Comparison of ENCODE assay signal across 14 cellular contexts in the genomic region with DNA sequence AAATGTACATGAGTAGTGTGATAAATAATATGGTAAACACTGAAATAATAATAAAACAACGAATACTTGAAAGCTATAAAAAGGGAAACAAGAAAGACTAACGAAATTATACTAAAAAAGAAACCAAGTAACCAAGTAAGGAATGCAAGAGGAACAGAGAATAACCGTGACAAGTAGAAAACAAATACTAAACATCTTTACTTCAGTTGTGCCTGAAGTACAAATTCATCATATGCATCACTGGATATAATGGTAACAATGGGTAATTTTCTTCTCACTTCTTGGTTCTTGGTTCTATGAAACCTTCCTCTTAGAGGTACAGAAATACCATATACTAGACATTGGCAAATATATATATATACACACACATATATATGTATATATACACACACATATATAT.
DNase-seq lines count a peak whose midpoint lies in the region; ATAC-seq, FAIRE-seq and TF ChIP-seq lines count a peak whose summit lies in the region.
"Had no signal": no experiment of that assay in that cellular context is flagged by ENCODE, and none has a peak within 500 bp of the region (broad histone marks: within the 10 kb centered on the region; RNA-seq: fewer than 3 reads in every experiment).

No MANE protein-coding gene starts in this region.

- intact Hi-C loops in gastrocnemius medialis (cut with DNase I; ENCODE audit: low total_unique reads), result no loop called here

- H3K36me3 ChIP-seq in gastrocnemius medialis, result no peaks in the 10 kb centered on the region

- H3K4me3 ChIP-seq in gastrocnemius medialis, result no peak overlapping the region
- H3K4me3 ChIP-seq: GM23338, testis had no signal

- in situ Hi-C loops in gastrocnemius medialis (cut with MboI; ENCODE audit: low sequenced_read_pairs in 4 of 4), result loop anchor here in 1 of 4 donors (25.0 kb wide), 1 partner anchor 1093 kb away; a partner anchor contains a TSS

- H3K4me1 ChIP-seq in gastrocnemius medialis, result no peaks in the 10 kb centered on the region
- H3K4me1 ChIP-seq: testis had no signal

- FAIRE-seq in HTR-8/SVneo (lab: Jason Lieb, UNC), result no peak

- H3K27me3 ChIP-seq in gastrocnemius medialis, result no peaks in the 10 kb centered on the region
- H3K27me3 ChIP-seq: testis had no signal

- DNase-seq in gastrocnemius medialis (no peak), NCI-H446 treated with DMSO at 0.1 percent for 48 hours (lab: John Stamatoyannopoulos, UW) (no peak), kidney tubule cell (ENCODE audit: low spot score) (no peak), HTR-8/SVneo (ENCODE audit: insufficient read length, low spot score) (no peak)
- DNase-seq: activated effector memory CD4-positive, alpha-beta T cell treated with anti-CD3 and anti-CD28 coated beads, Interleukin-2, amount 50 U/mL, for 16 hours; NCI-H2171; testis had no signal

- TF ChIP-seq POLR2A in GM18505 (IDR thresholded peaks at IDR 0.05; ENCODE audit: borderline replicate concordance, extremely low read depth, insufficient read depth, insufficient read length) (no peak), gastrocnemius medialis (IDR thresholded peaks at IDR 0.05) (no peak)

- no peaks in the 10 kb centered on the region for H3K9me3 ChIP-seq in gastrocnemius medialis
- H3K9me3 ChIP-seq: testis had no signal

- no peak overlapping the region for H3K27ac ChIP-seq in gastrocnemius medialis
- H3K27ac ChIP-seq: KMS-11, testis had no signal

- ATAC-seq in GM18505 (IDR thresholded peaks at IDR 0.05; ENCODE audit: unreplicated experiment) (peak; percentile 89), GM21367 (IDR thresholded peaks at IDR 0.05; ENCODE audit: unreplicated experiment) (peak; percentile 96), HG02970 (IDR thresholded peaks at IDR 0.05; ENCODE audit: low FRiP score, unreplicated experiment) (peak; percentile 65), HG03571 (IDR thresholded peaks at IDR 0.05; ENCODE audit: unreplicated experiment) (peak; percentile 68), gastrocnemius medialis (no peak)
- ATAC-seq: esophagus mucosa, GM23338 had no signal

- no peak for TF ChIP-seq CTCF in gastrocnemius medialis (IDR thresholded peaks at IDR 0.05 in 4 of 5, conservative IDR thresholded peaks at IDR 0.05 in 1 of 5)

Comparison
In these comparisons a context has a peak if more than half of its experiments do, and no peak if none do; other contexts are left out.
1. ATAC-seq: peak in GM18505 (single experiment), GM21367 (single experiment), HG02970 (single experiment) and HG03571 (single experiment); none in gastrocnemius medialis (0 of 2).